Comparison of ENCODE assay signal across 21 cellular contexts in the genomic region with DNA sequence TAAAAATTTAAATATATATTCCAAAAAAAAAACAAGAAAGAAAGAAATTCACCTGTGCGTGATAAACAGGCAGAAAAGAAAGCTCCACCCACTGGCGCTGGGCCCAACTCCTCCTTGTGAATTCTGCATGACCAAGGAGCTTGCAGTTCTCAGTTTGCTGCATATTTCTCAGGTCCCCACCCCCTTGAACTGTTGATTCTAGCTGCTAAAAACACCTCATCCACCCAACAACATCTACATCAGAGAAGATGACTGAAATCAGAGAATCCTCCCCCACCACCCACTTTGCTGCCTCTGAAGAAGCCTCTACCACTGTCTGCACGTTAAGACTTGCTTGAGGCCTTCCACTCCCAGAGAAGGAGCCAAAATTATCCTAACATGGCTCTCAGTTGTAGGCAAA.
A peak's percentile ranks its signal among the peaks of the same experiment; 100 is the strongest.
DNase-seq lines count a peak whose midpoint lies in the region; ATAC-seq and TF ChIP-seq lines count a peak whose summit lies in the region.
"Had no signal": no experiment of that assay in that cellular context is flagged by ENCODE, and none has a peak within 500 bp of the region (broad histone marks: within the 10 kb centered on the region; RNA-seq: fewer than 3 reads in every experiment).

No MANE protein-coding gene starts in this region.

- H3K27me3 ChIP-seq in RWPE2 (ENCODE audit: insufficient read depth, poor library complexity, severe bottlenecking) (no peaks in the 10 kb centered on the region), transverse colon (no peaks in the 10 kb centered on the region)
- H3K27me3 ChIP-seq: BLaER1, hepatocyte had no signal

- WGBS in transverse colon (ENCODE audit: low coverage in 1 of 2), 2 donors: 64 to 68% methylated on average over 3 of the region's 3 CpGs

- in situ Hi-C loops in transverse colon (cut with MboI; ENCODE audit: low pct_ligation_motif_present in 1 of 4, low pct_unique_long_range_greater_than_20kb in 1 of 4, low sequenced_read_pairs in 3 of 4): loop anchor here in 1 of 4 donors (25.0 kb wide), 1 partner anchor 426 kb away; no protein-coding TSS in a partner anchor

- ATAC-seq in HG02870 (IDR thresholded peaks at IDR 0.05; ENCODE audit: unreplicated experiment) (peak; percentile 48), RWPE2 (ENCODE audit: low read depth) (peak; percentile 61), GM18907 (IDR thresholded peaks at IDR 0.05; ENCODE audit: unreplicated experiment) (no peak), GM21526 (IDR thresholded peaks at IDR 0.05; ENCODE audit: low FRiP score, unreplicated experiment) (no peak)
- ATAC-seq: PC-3 had no signal

- H3K27ac ChIP-seq in RWPE2 (ENCODE audit: poor library complexity, severe bottlenecking): no peak overlapping the region
- peak overlapping the region in 3 of 4 donors; percentile 38 to 74 (median 50) for H3K27ac ChIP-seq in transverse colon
- H3K27ac ChIP-seq: BLaER1, hepatocyte, SK-N-MC had no signal

- no peak for TF ChIP-seq EP300 in transverse colon (IDR thresholded peaks at IDR 0.05; ENCODE audit: low read depth)

- H3K4me3 ChIP-seq in RWPE2 (ENCODE audit: severe bottlenecking) (no peak overlapping the region), transverse colon (no peak overlapping the region)
- H3K4me3 ChIP-seq: BLaER1, HAP-1, hepatocyte, SK-N-MC had no signal

- TF ChIP-seq POLR2A in transverse colon (IDR thresholded peaks at IDR 0.05): no peak

- TF ChIP-seq CTCF in RWPE2 (IDR thresholded peaks at IDR 0.05; ENCODE audit: poor library complexity, severe bottlenecking) (no peak), transverse colon (IDR thresholded peaks at IDR 0.05) (no peak)

- H3K36me3 ChIP-seq in RWPE2 (ENCODE audit: low read depth): no peaks in the 10 kb centered on the region
- H3K36me3 ChIP-seq in transverse colon: no peaks in the 10 kb centered on the region
- H3K36me3 ChIP-seq: BLaER1, HAP-1 had no signal

- H3K4me1 ChIP-seq in RWPE2 (ENCODE audit: insufficient read depth, poor library complexity, severe bottlenecking) (peaks cover 3% of the 10 kb centered on the region), transverse colon (peaks cover 0 to 3% (median 0%) of the 10 kb centered on the region in 4 donors)
- H3K4me1 ChIP-seq: HAP-1 had no signal

- H3K9me3 ChIP-seq in RWPE2 (ENCODE audit: severe bottlenecking) (no peaks in the 10 kb centered on the region), transverse colon (no peaks in the 10 kb centered on the region)
- H3K9me3 ChIP-seq: HAP-1 had no signal

- no peak for DNase-seq in RWPE2 (ENCODE audit: low spot score)
- DNase-seq in iPS DF 4.7 (ENCODE audit: extremely low read depth, low spot score): peak; percentile 36
- DNase-seq in transverse colon: no peak
- DNase-seq in 8988T: no peak
- DNase-seq: activated CD4-positive, alpha-beta T cell treated with anti-CD3 and anti-CD28 coated beads, Interleukin-2, amount 10 ng/mL, durations not matched to agents 7 days and 5 days; activated naive CD8-positive, alpha-beta T cell treated with anti-CD3 and anti-CD28 coated beads for 36 hours; activated T-cell treated with anti-CD3 and anti-CD28 coated beads, Interleukin-2, amount 50 U/mL, for 24 hours; DND-41; effector CD4-positive, alpha-beta T cell; NCI-H2029 treated with DMSO at 0.1 percent for 48 hours; NCI-H526; PC-3; stimulated activated CD4-positive, alpha-beta T cell treated with anti-CD3 and anti-CD28 coated beads, Interleukin-4, amount 100 ng/mL, for 24 hours; stimulated activated CD8-positive, alpha-beta memory T cell treated with anti-CD3 and anti-CD28 coated beads, Interleukin-4, amount 100 ng/mL, for 48 hours had no signal

- intact Hi-C loops in transverse colon (cut with DNase I; ENCODE audit: low total_unique reads): no loop called here

Comparison
In these comparisons a context has a peak if more than half of its experiments do, and no peak if none do; other contexts are left out.
1. ATAC-seq: peak in HG02870 (single experiment) and RWPE2 (single experiment); none in GM18907 (single experiment) and GM21526 (single experiment).